ENCODE assay signal across 11 cellular contexts in genomic region chr7:39720586-39720985, GRCh38.
DNase-seq lines count a peak whose midpoint lies in the region; ATAC-seq, FAIRE-seq and TF ChIP-seq lines count a peak whose summit lies in the region.
"Had no signal": no experiment of that assay in that cellular context is flagged by ENCODE, and none has a peak within 500 bp of the region (broad histone marks: within the 10 kb centered on the region; RNA-seq: fewer than 3 reads in every experiment).

No MANE protein-coding gene starts in this region.

- H3K9me3 ChIP-seq in HepG2 (ENCODE audit: low read length) (peaks cover 3% of the 10 kb centered on the region; the same call in 1 of the 2 replicates), vagina (no peaks in the 10 kb centered on the region)

- DNase-seq in Right ventricle myocardium superior (no peak), cardiac septum (ENCODE audit: low spot score) (no peak), HepG2 (ENCODE audit: low spot score) (peak; percentile 20), vagina (ENCODE audit: extremely low spot score in 2 of 2) (no peak), NCI-H2081 treated with DMSO at 0.1 percent for 48 hours (lab: John Stamatoyannopoulos, UW) (no peak)
- no peak for DNase-seq in activated T-helper 1 cell treated with anti-CD3 and anti-CD28 coated beads, Interleukin-12 subunit alpha, Interleukin-12 subunit beta, Interleukin-2, Interleukin-4 antibody, amounts not matched to agents 30 ng/mL and 10 ng/mL and 1 ng/mL, durations not matched to agents 14 hours and 24 hours and 36 hours (ENCODE audit: low spot score)
- DNase-seq: left cardiac atrium, right cardiac atrium had no signal

- H3K9ac ChIP-seq in HepG2 (ENCODE audit: insufficient read depth, low read depth, low read length) = peak overlapping the region; percentile 28; the same call in 1 of the 2 replicates
- H3K9ac ChIP-seq: KMS-11 had no signal

- H3K4me3 ChIP-seq in HepG2 (replicated peaks in 1 of 3; ENCODE audit: insufficient read depth in 1 of 3, low read depth in 2 of 3, low read length in 3 of 3) = peak overlapping the region in 2 of 3 experiments; percentile 22 to 24; a peak in 3 of 6 replicates
- no peak overlapping the region for H3K4me3 ChIP-seq in vagina

- 27% methylated on average over 7 of the region's 7 CpGs for WGBS in HepG2 (ENCODE audit: low lambda C conversion rate)

- peak overlapping the region; percentile 32 for H2AFZ ChIP-seq in HepG2 (ENCODE audit: low read length)

- H3K27me3 ChIP-seq in HepG2 (ENCODE audit: control insufficient read depth in 1 of 2, insufficient read depth in 2 of 2, low read length in 2 of 2) = no peaks in the 10 kb centered on the region
- no peaks in the 10 kb centered on the region for H3K27me3 ChIP-seq in vagina

- no peaks in the 10 kb centered on the region for H3K79me2 ChIP-seq in HepG2 (ENCODE audit: insufficient read depth, low read length)

- BruUV-seq in HepG2 (replicated peaks; lab: Mats Ljungman, UMichigan) = no TSS peak

- in situ Hi-C loops in HepG2 (cut with HindIII; ENCODE audit: extremely low pct_ligation_motif_present, low pct_unique_long_range_greater_than_20kb) = no loop called here

- CTCF ChIA-PET in HepG2 (lab: Yijun Ruan, JAX; ENCODE audit: low intra/inter-chr PET ratio, low total read pairs) = no interaction called here

- H3K9me3 Mint-ChIP-seq in activated T-helper 1 cell treated with anti-CD3 and anti-CD28 coated beads, Interleukin-12 subunit alpha, Interleukin-12 subunit beta, Interleukin-2, Interleukin-4 antibody, amounts not matched to agents 30 ng/mL and 10 ng/mL and 1 ng/mL, durations not matched to agents 14 hours and 24 hours and 36 hours = peaks cover 14% of the 10 kb centered on the region

- H4K20me1 ChIP-seq in HepG2 (ENCODE audit: insufficient read depth, low read length) = no peaks in the 10 kb centered on the region

- ATAC-seq in Right ventricle myocardium superior (ENCODE audit: poor library complexity) (peak; percentile 18), HepG2 (peak; percentile 59; the same call in 2 of the 3 replicates), HG03159 (IDR thresholded peaks at IDR 0.05; ENCODE audit: unreplicated experiment) (no peak), GM19452 (IDR thresholded peaks at IDR 0.05; ENCODE audit: unreplicated experiment) (no peak)
- ATAC-seq: left cardiac atrium had no signal

- TF ChIP-seq RAD21 in HepG2 (CRISPR knock-in tag; IDR thresholded peaks at IDR 0.05) = no peak

- H3K4me2 ChIP-seq in HepG2 (ENCODE audit: low read depth, low read length) = peak overlapping the region; percentile 63
- H3K4me2 ChIP-seq: KMS-11 had no signal

- H3K36me3 ChIP-seq in HepG2 (replicated peaks in 1 of 2; ENCODE audit: control insufficient read depth in 1 of 2, insufficient read depth in 2 of 2, low read length in 2 of 2) = no peaks in the 10 kb centered on the region
- no peaks in the 10 kb centered on the region for H3K36me3 ChIP-seq in vagina

- peaks cover 13% of the 10 kb centered on the region for H3K4me1 ChIP-seq in HepG2 (ENCODE audit: insufficient read depth, low read length)
- H3K4me1 ChIP-seq in vagina = no peaks in the 10 kb centered on the region

- H3K27ac ChIP-seq in HepG2 (ENCODE audit: extremely low read length, insufficient read depth, low read length) = no peak overlapping the region
- H3K27ac ChIP-seq in vagina = peak overlapping the region; percentile 47
- H3K27ac ChIP-seq: KMS-11 had no signal

- no peaks in the 10 kb centered on the region for H3K36me3 Mint-ChIP-seq in activated T-helper 1 cell treated with anti-CD3 and anti-CD28 coated beads, Interleukin-12 subunit alpha, Interleukin-12 subunit beta, Interleukin-2, Interleukin-4 antibody, amounts not matched to agents 30 ng/mL and 10 ng/mL and 1 ng/mL, durations not matched to agents 14 hours and 24 hours and 36 hours (ENCODE audit: low read depth)

- FAIRE-seq in HepG2 (lab: Jason Lieb, UNC) = peak; percentile 15

- TF ChIP-seq CTCF in HepG2 (CRISPR knock-in tag; IDR thresholded peaks at IDR 0.05) (no peak), vagina (IDR thresholded peaks at IDR 0.05) (no peak)

- POLR2A ChIA-PET in HepG2 (lab: Yijun Ruan, JAX) = interaction anchor here (1.0 kb wide), 1 partner anchor 12 kb away, joined by 3 read pairs; no protein-coding TSS in a partner anchor

- TF ChIP-seq POLR2A in HepG2 (IDR thresholded peaks at IDR 0.05; ENCODE audit: insufficient read depth in 1 of 2, low read depth in 2 of 2, low read length in 2 of 2) = no peak
- no peak for TF ChIP-seq POLR2A in vagina (IDR thresholded peaks at IDR 0.05)

- TF ChIP-seq EP300 in HepG2 (IDR thresholded peaks at IDR 0.05; ENCODE audit: low read depth in 2 of 2, low read length in 2 of 2) (no peak), HepG2 (CRISPR knock-in tag; IDR thresholded peaks at IDR 0.05; ENCODE audit: borderline replicate concordance) (no peak)

- peaks cover 7% of the 10 kb centered on the region for H3K27me3 Mint-ChIP-seq in activated T-helper 1 cell treated with anti-CD3 and anti-CD28 coated beads, Interleukin-12 subunit alpha, Interleukin-12 subunit beta, Interleukin-2, Interleukin-4 antibody, amounts not matched to agents 30 ng/mL and 10 ng/mL and 1 ng/mL, durations not matched to agents 14 hours and 24 hours and 36 hours (ENCODE audit: insufficient read depth)

- peaks cover 6% of the 10 kb centered on the region for H3K4me1 Mint-ChIP-seq in activated T-helper 1 cell treated with anti-CD3 and anti-CD28 coated beads, Interleukin-12 subunit alpha, Interleukin-12 subunit beta, Interleukin-2, Interleukin-4 antibody, amounts not matched to agents 30 ng/mL and 10 ng/mL and 1 ng/mL, durations not matched to agents 14 hours and 24 hours and 36 hours (ENCODE audit: low read depth)

- no peak overlapping the region for H3K4me3 Mint-ChIP-seq in activated T-helper 1 cell treated with anti-CD3 and anti-CD28 coated beads, Interleukin-12 subunit alpha, Interleukin-12 subunit beta, Interleukin-2, Interleukin-4 antibody, amounts not matched to agents 30 ng/mL and 10 ng/mL and 1 ng/mL, durations not matched to agents 14 hours and 24 hours and 36 hours

- intact Hi-C loops in Right ventricle myocardium superior (cut with DNase I) (no loop called here), cardiac septum (cut with DNase I) (no loop called here), HepG2 (cut with micrococcal nuclease; ENCODE audit: unreplicated experiment) (no loop called here), vagina (cut with DNase I) (no loop called here)
- intact Hi-C loops in activated T-helper 1 cell treated with anti-CD3 and anti-CD28 coated beads, Interleukin-12 subunit alpha, Interleukin-12 subunit beta, Interleukin-2, Interleukin-4 antibody, amounts not matched to agents 30 ng/mL and 10 ng/mL and 1 ng/mL, durations not matched to agents 14 hours and 24 hours and 36 hours (cut with micrococcal nuclease) = no loop called here

- peak overlapping the region; percentile 0 for H3K27ac Mint-ChIP-seq in activated T-helper 1 cell treated with anti-CD3 and anti-CD28 coated beads, Interleukin-12 subunit alpha, Interleukin-12 subunit beta, Interleukin-2, Interleukin-4 antibody, amounts not matched to agents 30 ng/mL and 10 ng/mL and 1 ng/mL, durations not matched to agents 14 hours and 24 hours and 36 hours

TF ChIP-seq in HepG2, 621 proteins besides CTCF, POLR2A, EP300 and RAD21 (continues in another document):
- TF ChIP-seq, protein P1, sequence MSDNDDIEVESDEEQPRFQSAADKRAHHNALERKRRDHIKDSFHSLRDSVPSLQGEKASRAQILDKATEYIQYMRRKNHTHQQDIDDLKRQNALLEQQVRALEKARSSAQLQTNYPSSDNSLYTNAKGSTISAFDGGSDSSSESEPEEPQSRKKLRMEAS (IDR thresholded peaks at IDR 0.05) = peak; percentile 58
- TF ChIP-seq XRCC5 (optimal IDR thresholded peaks at IDR 0.05; ENCODE audit: low read length) = peak; percentile 39
- 0 out of 2 replicates have a peak, but pooled peaks have one; percentile 36 for TF ChIP-seq ZFX (CRISPR knock-in tag; IDR thresholded peaks at IDR 0.05; ENCODE audit: low read depth)
- TF ChIP-seq, protein P2, sequence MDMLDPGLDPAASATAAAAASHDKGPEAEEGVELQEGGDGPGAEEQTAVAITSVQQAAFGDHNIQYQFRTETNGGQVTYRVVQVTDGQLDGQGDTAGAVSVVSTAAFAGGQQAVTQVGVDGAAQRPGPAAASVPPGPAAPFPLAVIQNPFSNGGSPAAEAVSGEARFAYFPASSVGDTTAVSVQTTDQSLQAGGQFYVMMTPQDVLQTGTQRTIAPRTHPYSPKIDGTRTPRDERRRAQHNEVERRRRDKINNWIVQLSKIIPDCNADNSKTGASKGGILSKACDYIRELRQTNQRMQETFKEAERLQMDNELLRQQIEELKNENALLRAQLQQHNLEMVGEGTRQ (IDR thresholded peaks at IDR 0.05; ENCODE audit: low read depth, low read length) = 0 out of 2 replicates have a peak, but pooled peaks have one; percentile 31
- TF ChIP-seq, protein P2 (CRISPR knock-in tag; IDR thresholded peaks at IDR 0.05; ENCODE audit: borderline replicate concordance) = no peak; the same call in 1 of the 2 replicates

Comparison
In these comparisons a context has a peak if more than half of its experiments do, and no peak if none do; other contexts are left out.
1. ATAC-seq: peak in Right ventricle myocardium superior (single experiment) and HepG2 (single experiment); none in HG03159 (single experiment) and GM19452 (single experiment).
2. H3K4me3 ChIP-seq: peak in HepG2 (2 of 3); none in vagina (0 of 2).